In the genomic region with DNA sequence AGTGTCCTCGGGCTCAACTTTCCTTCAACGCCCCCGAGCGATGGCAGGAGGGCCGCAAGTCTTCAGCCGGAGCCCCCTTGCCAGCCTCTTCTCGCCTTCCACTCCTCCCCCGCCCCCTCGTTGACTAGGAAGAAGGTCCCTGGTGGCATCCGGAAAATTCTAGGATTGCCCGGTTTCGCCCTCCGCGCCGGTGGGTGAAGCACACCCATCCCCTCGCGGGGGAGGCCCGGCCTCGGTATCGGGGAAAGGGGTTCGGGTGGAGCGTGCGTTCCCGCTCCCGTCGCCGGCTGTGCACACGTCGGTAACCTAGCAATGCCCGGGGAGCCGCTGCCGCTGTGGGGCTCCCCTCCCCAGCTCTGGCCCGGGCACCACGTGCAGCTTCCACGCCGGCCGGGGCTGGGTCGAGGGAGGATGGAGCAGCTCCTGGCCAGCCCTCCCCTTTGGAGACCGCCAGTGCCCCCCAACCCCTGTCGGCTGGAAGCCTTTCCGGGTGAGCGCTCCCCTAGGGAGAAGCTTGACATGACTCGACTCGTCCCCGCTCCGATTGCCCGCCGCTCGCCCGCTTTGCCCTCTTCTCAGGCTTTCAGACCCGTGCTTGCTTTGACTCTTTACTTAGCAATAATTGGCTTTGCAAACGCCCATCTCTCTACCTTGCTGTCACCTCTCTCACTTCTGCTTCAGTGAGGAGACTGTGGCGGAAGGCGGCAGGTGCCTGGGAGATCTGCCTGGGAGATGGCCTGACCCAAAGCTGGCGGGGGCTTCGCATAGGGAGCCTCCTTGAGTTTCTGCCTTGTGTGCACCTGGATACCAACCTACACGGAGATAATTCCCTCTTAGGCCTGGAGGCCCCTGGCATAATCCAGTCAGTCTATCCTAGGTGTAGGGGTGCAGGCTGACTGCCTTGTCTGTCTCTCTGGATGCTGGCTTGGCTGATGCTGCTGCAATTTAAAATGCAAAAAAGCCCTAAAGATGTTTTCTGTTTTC, we compare ENCODE assay signal across 10 cellular contexts. TPM values are rescaled to one million over a fixed set of nuclear protein-coding genes. Genes with fewer than 3 reads are reported as not detected.
DNase-seq lines count a peak whose midpoint lies in the region; ATAC-seq lines count a peak whose summit lies in the region.
"Had no signal": no experiment of that assay in that cellular context is flagged by ENCODE, and none has a peak within 500 bp of the region (broad histone marks: within the 10 kb centered on the region; RNA-seq: fewer than 3 reads in every experiment).

No MANE protein-coding gene starts in this region.

- H4K12ac ChIP-seq in trophoblast cell (ENCODE audit: low read depth, low read length), result no peak overlapping the region

- H4K8ac ChIP-seq in trophoblast cell (ENCODE audit: low read depth, low read length), result no peak overlapping the region

- H4K91ac ChIP-seq in trophoblast cell (ENCODE audit: low read depth, low read length), result no peak overlapping the region

- peaks cover 68% of the 10 kb centered on the region for H3K27me3 Mint-ChIP-seq in T-helper 17 cell

- no peak overlapping the region for H2BK12ac ChIP-seq in trophoblast cell (ENCODE audit: low read length)

- H4K20me1 ChIP-seq in GM23248 (ENCODE audit: insufficient read depth), result no peaks in the 10 kb centered on the region

- H3F3A ChIP-seq in GM23248 (ENCODE audit: insufficient read depth), result no peaks in the 10 kb centered on the region

- H2BK5ac ChIP-seq in trophoblast cell (ENCODE audit: low read depth, low read length, poor library complexity), result no peak overlapping the region

- WGBS in GM23248 (ENCODE audit: low coverage in 1 of 2, low lambda C conversion rate in 2 of 2, missing lambda C conversion rate in 2 of 2), 2 experiments, result 18 to 19% methylated on average over 47 to 53 of the region's 57 CpGs
- WGBS in trophoblast cell (ENCODE audit: extremely low coverage, insufficient coverage, insufficient read length), result no CpG with 5 or more reads among the region's 57 CpGs

- H3K4ac ChIP-seq in trophoblast cell (ENCODE audit: low read depth, low read length), result no peak overlapping the region

- H3K27ac ChIP-seq in GM23248 (no peak overlapping the region), trophoblast cell (ENCODE audit: low read depth, low read length) (no peak overlapping the region)
- H3K27ac ChIP-seq: KMS-11 had no signal

- H3K14ac ChIP-seq in trophoblast cell (ENCODE audit: low read length), result no peak overlapping the region

- no peaks in the 10 kb centered on the region for H3K9me2 ChIP-seq in GM23248 (ENCODE audit: insufficient read depth)

- H3K4me3 Mint-ChIP-seq in T-helper 17 cell, result peak overlapping the region; percentile 73

- H3K23ac ChIP-seq in trophoblast cell (ENCODE audit: low read length), result no peak overlapping the region

- peaks cover 12% of the 10 kb centered on the region for H3K4me1 Mint-ChIP-seq in T-helper 17 cell

- H2AFZ ChIP-seq in GM23248 (0 out of 2 replicates have a peak overlapping the region, but pooled peaks have one; percentile 4), trophoblast cell (ENCODE audit: insufficient read depth, low read length, poor library complexity) (no peak overlapping the region)

- H3K4me1 ChIP-seq in GM23248 (ENCODE audit: insufficient read depth) (no peaks in the 10 kb centered on the region), trophoblast cell (ENCODE audit: control insufficient read depth in 1 of 2, insufficient read depth in 2 of 2, low read length in 2 of 2) (peaks cover 11 to 17% of the 10 kb centered on the region in 2 experiments)

- no peak overlapping the region for H2AK5ac ChIP-seq in trophoblast cell (ENCODE audit: low read length)

- H3K4me3 ChIP-seq in GM23248, result peak overlapping the region; percentile 12; the same call in 1 of the 2 replicates
- H3K4me3 ChIP-seq in trophoblast cell (ENCODE audit: low read depth, low read length), result no peak overlapping the region

- no peak overlapping the region for H3K27ac Mint-ChIP-seq in T-helper 17 cell

- H3K27me3 ChIP-seq in GM23248 (replicated peaks; ENCODE audit: insufficient read depth) (peaks cover 33% of the 10 kb centered on the region), trophoblast cell (ENCODE audit: insufficient read depth, low read length) (peaks cover 31% of the 10 kb centered on the region)

- H3K9me3 ChIP-seq in GM23248 (ENCODE audit: low read depth) (no peaks in the 10 kb centered on the region), T-helper 17 cell (ENCODE audit: control insufficient read depth, low read length, poor library complexity, severe bottlenecking) (no peaks in the 10 kb centered on the region), trophoblast cell (ENCODE audit: insufficient read depth, low read depth, low read length) (no peaks in the 10 kb centered on the region)

- H3K79me2 ChIP-seq in GM23248 (ENCODE audit: insufficient read depth), result no peaks in the 10 kb centered on the region
- H3K79me2 ChIP-seq in trophoblast cell (ENCODE audit: control insufficient read depth, insufficient read depth, low read length, poor library complexity), result no peaks in the 10 kb centered on the region

- H3K36me3 ChIP-seq in GM23248 (ENCODE audit: low read depth), result no peaks in the 10 kb centered on the region
- H3K36me3 ChIP-seq in trophoblast cell (ENCODE audit: control insufficient read depth in 1 of 2, insufficient read depth in 2 of 2, low read length in 2 of 2), result no peaks in the 10 kb centered on the region

- H3K9ac ChIP-seq in GM23248 (no peak overlapping the region), trophoblast cell (ENCODE audit: low read length) (no peak overlapping the region)
- H3K9ac ChIP-seq: KMS-11 had no signal

- DNase-seq in GM23248, result no peak
- DNase-seq in T-helper 17 cell, result no peak
- peak in 38 of 42 donors; percentile 30 to 75 (median 52) for DNase-seq in head of caudate nucleus
- DNase-seq in trophoblast cell, result no peak
- DNase-seq in mesenteric fat pad (ENCODE audit: low spot score), result no peak
- no peak for DNase-seq in CD1c-positive myeloid dendritic cell (ENCODE audit: extremely low spot score)
- DNase-seq in GM19240 (ENCODE audit: insufficient read length, low spot score), result no peak

- H3K4me2 ChIP-seq in GM23248 (ENCODE audit: unreplicated experiment), result no peak overlapping the region
- H3K4me2 ChIP-seq in trophoblast cell (ENCODE audit: low read length), result peak overlapping the region; percentile 59
- H3K4me2 ChIP-seq: KMS-11 had no signal

- H3K18ac ChIP-seq in trophoblast cell (ENCODE audit: low read length), result no peak overlapping the region

- peaks cover 8% of the 10 kb centered on the region for H3K36me3 Mint-ChIP-seq in T-helper 17 cell (ENCODE audit: low read depth)

- H3K79me1 ChIP-seq in trophoblast cell (ENCODE audit: low read length), result no peaks in the 10 kb centered on the region

- intact Hi-C loops in head of caudate nucleus (cut with DNase I), result no loop called here

- no peak overlapping the region for H2BK120ac ChIP-seq in trophoblast cell (ENCODE audit: insufficient read depth, low read length, poor library complexity)

- no peak for ATAC-seq in T-helper 17 cell
- ATAC-seq in HG02970 (IDR thresholded peaks at IDR 0.05; ENCODE audit: low FRiP score, unreplicated experiment), result no peak

- in situ Hi-C loops in GM23248 (cut with MboI), result no loop called here

RNA-seq across cellular contexts. Expression of a gene that starts 1.4 kb away (rescaled TPM):
- not detected in 2 replicates for total RNA-seq in GM23248 (2014; rRNA removed; shearing (Covaris generic))
- polyA plus RNA-seq in GM23248 (2016; fragmentation: Nextera tagmentation; extraction: Ambion mirVana), result not detected in 2 replicates
- total RNA-seq in T-helper 17 cell (under 1 TPM in 1 of 2 donors, not detected in 1; 0.57 TPM), mesenteric fat pad (0.45 TPM)
- polyA plus RNA-seq in trophoblast cell (2013), result 0.61 and 0.73 TPM in 2 replicates
- total RNA-seq: fibroblast of villous mesenchyme had no signal

Comparison
In these comparisons a context has a peak if more than half of its experiments do, and no peak if none do; other contexts are left out.
1. DNase-seq: peak in head of caudate nucleus (38 of 42); none in GM23248 (single experiment), T-helper 17 cell (0 of 3), trophoblast cell (0 of 2), mesenteric fat pad (single experiment), CD1c-positive myeloid dendritic cell (single experiment) and GM19240 (single experiment).